9 cellular contexts compared by ENCODE assay signal in the genomic region with DNA sequence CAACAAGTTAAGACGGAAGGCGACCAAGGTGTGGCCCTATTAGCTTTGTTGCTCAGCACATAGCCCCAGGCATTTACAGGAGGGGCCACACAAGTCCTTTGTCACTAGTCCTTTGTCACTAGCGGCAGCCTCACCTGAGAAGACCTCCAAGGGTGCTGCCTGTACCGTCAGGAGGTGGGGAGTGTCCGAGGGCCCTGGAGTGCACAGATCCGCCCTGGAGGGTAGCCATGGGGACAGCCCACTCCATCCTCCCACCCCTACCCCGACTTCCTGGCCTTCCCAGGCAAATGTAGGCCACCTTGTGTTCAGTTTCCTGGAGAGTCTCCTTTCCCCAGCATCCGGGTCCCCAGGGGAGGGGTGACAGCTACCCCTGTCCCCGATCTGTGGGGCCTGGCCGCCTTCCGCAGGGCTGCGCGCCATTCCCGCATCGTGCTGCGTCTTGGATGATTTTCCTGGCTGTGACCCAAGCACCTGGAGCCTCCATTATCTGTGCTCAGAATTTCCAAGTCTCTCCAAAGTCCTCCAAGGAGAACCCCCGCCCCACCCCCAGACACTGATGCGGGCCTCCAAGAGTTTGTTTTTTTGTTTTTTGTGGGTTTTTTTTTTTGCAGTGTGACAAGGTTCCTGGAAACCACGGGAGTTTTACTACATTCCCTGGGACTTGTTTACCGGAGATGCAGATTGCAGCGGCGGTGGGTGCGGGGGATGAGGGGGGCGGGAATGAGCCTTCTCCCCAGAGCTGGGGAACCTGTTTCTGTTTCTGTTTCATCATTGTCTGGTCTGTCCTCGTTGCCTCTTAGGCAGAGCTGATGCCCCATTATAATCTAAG. TPM values are rescaled to one million over a fixed set of nuclear protein-coding genes. Genes with fewer than 3 reads are reported as not detected.
DNase-seq lines count a peak whose midpoint lies in the region; ATAC-seq, FAIRE-seq and TF ChIP-seq lines count a peak whose summit lies in the region.
"Had no signal": no experiment of that assay in that cellular context is flagged by ENCODE, and none has a peak within 500 bp of the region (broad histone marks: within the 10 kb centered on the region; RNA-seq: fewer than 3 reads in every experiment).

No MANE protein-coding gene starts in this region.

- H3K4me2 ChIP-seq in A549, result peak overlapping the region; percentile 25; the same call in 1 of the 3 replicates
- no peak overlapping the region for H3K4me2 ChIP-seq in OCI-LY7 (ENCODE audit: low read length)

- H3K79me2 ChIP-seq in OCI-LY7 (ENCODE audit: insufficient read depth, low read depth, low read length), result no peaks in the 10 kb centered on the region

- TF ChIP-seq CTCF in A549 (IDR thresholded peaks at IDR 0.05), result no peak
- TF ChIP-seq CTCF in OCI-LY7 (conservative IDR thresholded peaks at IDR 0.05; ENCODE audit: low read length), result no peak

- DNase-seq in A549 (ENCODE audit: low read depth in 1 of 2, low spot score in 1 of 2), result no peak
- DNase-seq in M059J (ENCODE audit: low read depth), result peak; percentile 37
- peak; percentile 66 for DNase-seq in cerebellar cortex (ENCODE audit: low spot score)
- DNase-seq in GM03348 (ENCODE audit: low spot score), result no peak
- DNase-seq in OCI-LY7 (ENCODE audit: low spot score), result no peak
- DNase-seq in HuH-7 (ENCODE audit: low spot score), result no peak

- TF ChIP-seq EP300 in A549 (IDR thresholded peaks at IDR 0.05), result no peak

- H3K9me2 ChIP-seq in OCI-LY7 (ENCODE audit: insufficient read depth, low read length), result no peaks in the 10 kb centered on the region

- H3K9ac ChIP-seq in muscle layer of colon (ENCODE audit: low read length), result no peak overlapping the region

- no peaks in the 10 kb centered on the region for H3K27me3 ChIP-seq in muscle layer of colon (ENCODE audit: control insufficient read depth in 1 of 2, insufficient read depth in 2 of 2, low read length in 2 of 2)

- BruUV-seq in OCI-LY7 (replicated peaks; lab: Mats Ljungman, UMichigan), result no TSS peak

- no peak for TF ChIP-seq RAD21 in A549 (conservative IDR thresholded peaks at IDR 0.05 in 1 of 2, IDR thresholded peaks at IDR 0.05 in 1 of 2)

- H3K4me3 ChIP-seq in A549 (no peak overlapping the region), muscle layer of colon (ENCODE audit: low read depth in 1 of 2, low read length in 2 of 2) (peak overlapping the region; percentile 36 to 44), OCI-LY7 (ENCODE audit: low read depth, low read length, poor library complexity, severe bottlenecking) (no peak overlapping the region)

- H2AFZ ChIP-seq in OCI-LY7 (ENCODE audit: low read length), result no peak overlapping the region

- POLR2A ChIA-PET in A549 (lab: Yijun Ruan, JAX) (no interaction called here), OCI-LY7 (lab: Charles Lee) (interaction anchor here (0.6 kb wide), 1 partner anchor 138 kb away, joined by 3 read pairs; no protein-coding TSS in a partner anchor)

- CTCF ChIA-PET in A549 (lab: Yijun Ruan, JAX) (interaction anchor here (0.6 to 95.1 kb wide), 5 partner anchors 9 to 504 kb away, joined by 3 to 4158 read pairs (median 3); a partner anchor contains a TSS), OCI-LY7 (lab: Charles Lee; ENCODE audit: unreplicated experiment) (no interaction called here)

- H3K27ac ChIP-seq in A549 (peak overlapping the region in 1 of 2 experiments; percentile 62; a peak in 3 of 6 replicates), muscle layer of colon (ENCODE audit: low read depth, low read length) (peak overlapping the region; percentile 90), OCI-LY7 (ENCODE audit: low read depth, low read length, poor library complexity, severe bottlenecking) (no peak overlapping the region)

- no peaks in the 10 kb centered on the region for H4K20me1 ChIP-seq in OCI-LY7 (ENCODE audit: insufficient read depth, low read length)

- no peak for FAIRE-seq in A549 (lab: Jason Lieb, UNC)

- peaks cover 10% of the 10 kb centered on the region for H3K4me1 ChIP-seq in A549
- peaks cover 9% of the 10 kb centered on the region for H3K4me1 ChIP-seq in muscle layer of colon (ENCODE audit: insufficient read depth, low read length)
- H3K4me1 ChIP-seq in OCI-LY7 (ENCODE audit: insufficient read depth, low read length, poor library complexity, severe bottlenecking), result peaks cover 20% of the 10 kb centered on the region

- TF ChIP-seq POLR2A in A549 (IDR thresholded peaks at IDR 0.05; ENCODE audit: low read length), result no peak

- 72% methylated on average over 21 of the region's 25 CpGs for whole genome bisulfite sequencing in A549 (ENCODE audit: missing lambda C conversion rate)

- H3K36me3 ChIP-seq in muscle layer of colon (ENCODE audit: insufficient read depth, low read length) (no peaks in the 10 kb centered on the region), OCI-LY7 (ENCODE audit: insufficient read depth, low read length) (no peaks in the 10 kb centered on the region)

- intact Hi-C loops in OCI-LY7 (cut with micrococcal nuclease; ENCODE audit: unreplicated experiment), result no loop called here

- H3K9me3 ChIP-seq in A549 (no peaks in the 10 kb centered on the region), muscle layer of colon (ENCODE audit: low read length) (no peaks in the 10 kb centered on the region), OCI-LY7 (ENCODE audit: low read length) (no peaks in the 10 kb centered on the region)

- ATAC-seq in A549, result peak; percentile 21 to 29; a peak in 4 of 6 replicates
- ATAC-seq in GM19463 (IDR thresholded peaks at IDR 0.05; ENCODE audit: unreplicated experiment), result no peak

TF ChIP-seq in A549, 52 proteins besides CTCF, POLR2A, EP300 and RAD21:
- TF ChIP-seq FOXS1 (CRISPR knock-in tag; IDR thresholded peaks at IDR 0.05) (no peak), RNF2 (IDR thresholded peaks at IDR 0.05; ENCODE audit: borderline replicate concordance, low read depth) (no peak), RCOR1 (IDR thresholded peaks at IDR 0.05; ENCODE audit: low read depth, low read length) (no peak), JUN (IDR thresholded peaks at IDR 0.05) (no peak), GATA3 (IDR thresholded peaks at IDR 0.05; ENCODE audit: borderline replicate concordance) (no peak), HOXA7 (CRISPR knock-in tag; IDR thresholded peaks at IDR 0.05) (no peak)
- TF ChIP-seq, protein P1, sequence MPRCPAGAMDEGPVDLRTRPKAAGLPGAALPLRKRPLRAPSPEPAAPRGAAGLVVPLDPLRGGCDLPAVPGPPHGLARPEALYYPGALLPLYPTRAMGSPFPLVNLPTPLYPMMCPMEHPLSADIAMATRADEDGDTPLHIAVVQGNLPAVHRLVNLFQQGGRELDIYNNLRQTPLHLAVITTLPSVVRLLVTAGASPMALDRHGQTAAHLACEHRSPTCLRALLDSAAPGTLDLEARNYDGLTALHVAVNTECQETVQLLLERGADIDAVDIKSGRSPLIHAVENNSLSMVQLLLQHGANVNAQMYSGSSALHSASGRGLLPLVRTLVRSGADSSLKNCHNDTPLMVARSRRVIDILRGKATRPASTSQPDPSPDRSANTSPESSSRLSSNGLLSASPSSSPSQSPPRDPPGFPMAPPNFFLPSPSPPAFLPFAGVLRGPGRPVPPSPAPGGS (IDR thresholded peaks at IDR 0.05), result no peak
- TF ChIP-seq, protein P2, sequence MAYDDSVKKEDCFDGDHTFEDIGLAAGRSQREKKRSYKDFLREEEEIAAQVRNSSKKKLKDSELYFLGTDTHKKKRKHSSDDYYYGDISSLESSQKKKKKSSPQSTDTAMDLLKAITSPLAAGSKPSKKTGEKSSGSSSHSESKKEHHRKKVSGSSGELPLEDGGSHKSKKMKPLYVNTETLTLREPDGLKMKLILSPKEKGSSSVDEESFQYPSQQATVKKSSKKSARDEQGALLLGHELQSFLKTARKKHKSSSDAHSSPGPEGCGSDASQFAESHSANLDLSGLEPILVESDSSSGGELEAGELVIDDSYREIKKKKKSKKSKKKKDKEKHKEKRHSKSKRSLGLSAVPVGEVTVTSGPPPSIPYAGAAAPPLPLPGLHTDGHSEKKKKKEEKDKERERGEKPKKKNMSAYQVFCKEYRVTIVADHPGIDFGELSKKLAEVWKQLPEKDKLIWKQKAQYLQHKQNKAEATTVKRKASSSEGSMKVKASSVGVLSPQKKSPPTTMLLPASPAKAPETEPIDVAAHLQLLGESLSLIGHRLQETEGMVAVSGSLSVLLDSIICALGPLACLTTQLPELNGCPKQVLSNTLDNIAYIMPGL (CRISPR knock-in tag; IDR thresholded peaks at IDR 0.05; ENCODE audit: borderline replicate concordance), result no peak
- TF ChIP-seq, protein P3, sequence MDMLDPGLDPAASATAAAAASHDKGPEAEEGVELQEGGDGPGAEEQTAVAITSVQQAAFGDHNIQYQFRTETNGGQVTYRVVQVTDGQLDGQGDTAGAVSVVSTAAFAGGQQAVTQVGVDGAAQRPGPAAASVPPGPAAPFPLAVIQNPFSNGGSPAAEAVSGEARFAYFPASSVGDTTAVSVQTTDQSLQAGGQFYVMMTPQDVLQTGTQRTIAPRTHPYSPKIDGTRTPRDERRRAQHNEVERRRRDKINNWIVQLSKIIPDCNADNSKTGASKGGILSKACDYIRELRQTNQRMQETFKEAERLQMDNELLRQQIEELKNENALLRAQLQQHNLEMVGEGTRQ (IDR thresholded peaks at IDR 0.05), result no peak
- TF ChIP-seq, protein P4, sequence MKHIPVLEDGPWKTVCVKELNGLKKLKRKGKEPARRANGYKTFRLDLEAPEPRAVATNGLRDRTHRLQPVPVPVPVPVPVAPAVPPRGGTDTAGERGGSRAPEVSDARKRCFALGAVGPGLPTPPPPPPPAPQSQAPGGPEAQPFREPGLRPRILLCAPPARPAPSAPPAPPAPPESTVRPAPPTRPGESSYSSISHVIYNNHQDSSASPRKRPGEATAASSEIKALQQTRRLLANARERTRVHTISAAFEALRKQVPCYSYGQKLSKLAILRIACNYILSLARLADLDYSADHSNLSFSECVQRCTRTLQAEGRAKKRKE (CRISPR knock-in tag; IDR thresholded peaks at IDR 0.05; ENCODE audit: low read depth), result no peak

RNA-seq across cellular contexts. Expression of a gene that starts 28.6 kb away (rescaled TPM):
- polyA plus RNA-seq in A549 (2011; rRNA removed) (not detected in 2 replicates), A549 (2017; fragmentation: RNase III; extraction: RNeasy Plus Mini Kit Qiagen cat#74134 plus additional on column Dnase treatment) (not detected in 3 replicates)
- polyA plus RNA-seq in A549 (2012; cell fraction: cytosol; rRNA removed), result not detected in 2 replicates
- not detected in 2 replicates for polyA plus RNA-seq in A549 (2012; cell fraction: nucleus; rRNA removed)
- polyA minus RNA-seq in A549 (2011; rRNA and poly(A)+ RNA removed), result not detected in 2 replicates
- not detected in 2 replicates for total RNA-seq in M059J (2014; rRNA removed; shearing (Covaris generic))
- not detected in 2 replicates for total RNA-seq in OCI-LY7 (2014; rRNA removed; shearing (Covaris generic))
- total RNA-seq in OCI-LY7 (2022), result not detected in 2 replicates
- total RNA-seq: liver had no signal
- polyA plus RNA-seq: liver had no signal

Comparison
In these comparisons a context has a peak if more than half of its experiments do, and no peak if none do; other contexts are left out.
1. DNase-seq: peak in M059J (single experiment) and cerebellar cortex (single experiment); none in A549 (0 of 2), GM03348 (single experiment), OCI-LY7 (single experiment) and HuH-7 (single experiment).
2. H3K4me3 ChIP-seq: peak in muscle layer of colon (2 of 2); none in A549 (single experiment) and OCI-LY7 (single experiment).